ENCODE assay signal across 12 cellular contexts in genomic region chr2:136019304-136019703, GRCh38. TPM values are rescaled to one million over a fixed set of nuclear protein-coding genes. Genes with fewer than 3 reads are reported as not detected.
DNase-seq lines count a peak whose midpoint lies in the region; ATAC-seq lines count a peak whose summit lies in the region.
"Had no signal": no experiment of that assay in that cellular context is flagged by ENCODE, and none has a peak within 500 bp of the region (broad histone marks: within the 10 kb centered on the region; RNA-seq: fewer than 3 reads in every experiment).

No MANE protein-coding gene starts in this region.

- H3K27me3 Mint-ChIP-seq in T-cell = no peaks in the 10 kb centered on the region

- 94 to 100% methylated on average over 2 to 3 of the region's 5 CpGs for WGBS in mesodermal cell (ENCODE audit: insufficient coverage in 2 of 2), 2 experiments

- in situ Hi-C loops in KBM-7 (cut with MboI; ENCODE audit: low pct_unique_long_range_greater_than_20kb, low sequenced_read_pairs) = no loop called here

- peak; percentile 49 for ATAC-seq in GM18520 (IDR thresholded peaks at IDR 0.05; ENCODE audit: unreplicated experiment)
- peak; percentile 63 for ATAC-seq in GM21737 (IDR thresholded peaks at IDR 0.05; ENCODE audit: unreplicated experiment)
- ATAC-seq in T-cell (replicated peaks in 1 of 4) = no peak
- ATAC-seq in left lobe of liver = no peak

- peaks cover 12% of the 10 kb centered on the region for H3K4me1 ChIP-seq in mesodermal cell (ENCODE audit: control insufficient read depth, insufficient read depth, low read length, poor library complexity, severe bottlenecking)

- no peaks in the 10 kb centered on the region for H3K9me3 Mint-ChIP-seq in T-cell

- H3K4me3 ChIP-seq in mesodermal cell (ENCODE audit: extremely low read depth, insufficient read depth, low read length, poor library complexity, severe bottlenecking) = no peak overlapping the region
- H3K4me3 ChIP-seq: SJSA1 had no signal

- H3K4me1 Mint-ChIP-seq in T-cell = peaks cover 15 to 21% (median 17%) of the 10 kb centered on the region in 3 donors

- no peaks in the 10 kb centered on the region for H3K36me3 ChIP-seq in mesodermal cell (ENCODE audit: control insufficient read depth, insufficient read depth, low read length)
- H3K36me3 ChIP-seq: SJSA1 had no signal

- H3K27ac ChIP-seq in mesodermal cell (ENCODE audit: low read depth, low read length, severe bottlenecking) = peak overlapping the region; percentile 19
- H3K27ac ChIP-seq: SJSA1 had no signal

- peak; percentile 76 for DNase-seq in KBM-7
- no peak for DNase-seq in T-cell
- DNase-seq in H4 (ENCODE audit: low spot score) = no peak
- DNase-seq in left lobe of liver (ENCODE audit: low spot score) = no peak
- no peak for DNase-seq in NCI-H187 (lab: John Stamatoyannopoulos, UW)
- DNase-seq: activated CD8-positive, alpha-beta memory T cell treated with anti-CD3 and anti-CD28 coated beads for 24 hours; DND-41; NCI-H187 treated with DMSO at 0.1 percent for 48 hours had no signal

- H3K36me3 Mint-ChIP-seq in T-cell = no peaks in the 10 kb centered on the region

- H3K9me3 ChIP-seq in mesodermal cell (ENCODE audit: control insufficient read depth, low read length) = no peaks in the 10 kb centered on the region
- H3K9me3 ChIP-seq: SJSA1 had no signal

- CTCF ChIA-PET in T-cell (lab: Charles Lee) = no interaction called here

- POLR2A ChIA-PET in T-cell (lab: Charles Lee) = no interaction called here

- H3K27ac Mint-ChIP-seq in T-cell = no peak overlapping the region

- no peak overlapping the region for H3K4me3 Mint-ChIP-seq in T-cell

RNA-seq across cellular contexts. Expression of gene DARS1, which starts 33.9 kb away (rescaled TPM):
- polyA plus RNA-seq in mesodermal cell (2013, experiment 1 of 2) = 73.5 TPM
- polyA plus RNA-seq in mesodermal cell (2013, experiment 2 of 2) = 77.3 TPM
- 10 to 100 TPM; 48.2 to 77.4 (median 69.4) TPM for total RNA-seq in T-cell
- 94.4 and 100 TPM in 2 replicates for total RNA-seq in H4 (2014; rRNA removed; shearing (Covaris generic))
- total RNA-seq in left lobe of liver = 19.9 TPM

Comparison
In these comparisons a context has a peak if more than half of its experiments do, and no peak if none do; other contexts are left out.
1. ATAC-seq: peak in GM18520 (single experiment) and GM21737 (single experiment); none in T-cell (0 of 4) and left lobe of liver (single experiment).